Comparison of ENCODE assay signal across 20 cellular contexts in the genomic region with DNA sequence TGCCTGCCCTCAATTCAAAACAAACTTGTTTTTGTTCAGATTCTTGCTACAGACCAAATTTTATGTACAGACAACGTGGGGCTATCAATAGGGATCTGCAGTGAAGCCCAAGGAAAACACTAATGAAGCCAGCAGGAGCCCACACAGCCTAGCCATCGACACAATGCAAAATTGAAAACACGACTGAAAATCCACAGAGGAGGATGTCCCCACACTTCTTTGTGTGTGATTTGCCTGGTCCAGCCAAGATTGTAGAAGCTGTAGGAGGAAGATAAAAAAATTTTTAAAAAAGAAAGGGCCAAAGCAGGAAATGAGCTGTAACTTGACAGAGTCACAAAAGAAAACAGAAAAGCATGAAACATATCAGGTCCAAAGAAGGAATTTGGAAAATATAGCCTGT. TPM values are rescaled to one million over a fixed set of nuclear protein-coding genes. Genes with fewer than 3 reads are reported as not detected.
DNase-seq lines count a peak whose midpoint lies in the region; ATAC-seq and TF ChIP-seq lines count a peak whose summit lies in the region.
"Had no signal": no experiment of that assay in that cellular context is flagged by ENCODE, and none has a peak within 500 bp of the region (broad histone marks: within the 10 kb centered on the region; RNA-seq: fewer than 3 reads in every experiment).

No MANE protein-coding gene starts in this region.

- H3K36me3 ChIP-seq in thoracic aorta = no peaks in the 10 kb centered on the region

- 38% methylated on average over 3 of the region's 3 CpGs for WGBS in right cardiac atrium

- no peak overlapping the region for H3K4me3 Mint-ChIP-seq in activated T-helper 2 cell treated with anti-CD3 and anti-CD28 coated beads, Interferon-gamma antibody, Interleukin-2, Interleukin-4, amounts not matched to agents 10 μg/mL and 5 μg/mL and 100 μg/mL, durations not matched to agents 14 hours and 24 hours and 36 hours (ENCODE audit: low read depth)
- H3K4me3 Mint-ChIP-seq in activated CD8-positive, alpha-beta memory T cell treated with anti-CD3 and anti-CD28 coated beads, Interleukin-2, amount 10 ng/mL, durations not matched to agents 7 days and 5 days = no peak overlapping the region
- H3K4me3 Mint-ChIP-seq in activated CD4-positive, alpha-beta memory T cell treated with anti-CD3 and anti-CD28 coated beads, Interleukin-2, amount 10 ng/mL, durations not matched to agents 7 days and 5 days = no peak overlapping the region
- H3K4me3 Mint-ChIP-seq: GM23338 had no signal

- H3K27ac Mint-ChIP-seq in activated T-helper 2 cell treated with anti-CD3 and anti-CD28 coated beads, Interferon-gamma antibody, Interleukin-2, Interleukin-4, amounts not matched to agents 10 μg/mL and 5 μg/mL and 100 μg/mL, durations not matched to agents 14 hours and 24 hours and 36 hours = peak overlapping the region; percentile 24
- no peak overlapping the region for H3K27ac Mint-ChIP-seq in activated CD8-positive, alpha-beta memory T cell treated with anti-CD3 and anti-CD28 coated beads, Interleukin-2, amount 10 ng/mL, durations not matched to agents 7 days and 5 days
- H3K27ac Mint-ChIP-seq in activated CD4-positive, alpha-beta memory T cell treated with anti-CD3 and anti-CD28 coated beads, Interleukin-2, amount 10 ng/mL, durations not matched to agents 7 days and 5 days = no peak overlapping the region
- H3K27ac Mint-ChIP-seq: GM23338 had no signal

- H3K9me3 ChIP-seq in right cardiac atrium (ENCODE audit: control insufficient read depth, low read length) (no peaks in the 10 kb centered on the region), thoracic aorta (no peaks in the 10 kb centered on the region)
- H3K9me3 ChIP-seq: A549 had no signal

- H3K4me1 ChIP-seq in right cardiac atrium (ENCODE audit: control insufficient read depth, insufficient read depth, low read length) = no peaks in the 10 kb centered on the region
- H3K4me1 ChIP-seq in thoracic aorta (ENCODE audit: control insufficient read depth in 1 of 2, low read depth in 2 of 2) = peaks cover 7 to 28% of the 10 kb centered on the region in 2 donors
- H3K4me1 ChIP-seq: A549 had no signal

- intact Hi-C loops in Right ventricle myocardium inferior (cut with DNase I) = no loop called here
- intact Hi-C loops in cardiac septum (cut with DNase I) = no loop called here
- intact Hi-C loops in activated T-helper 2 cell treated with anti-CD3 and anti-CD28 coated beads, Interferon-gamma antibody, Interleukin-2, Interleukin-4, amounts not matched to agents 10 μg/mL and 5 μg/mL and 100 μg/mL, durations not matched to agents 14 hours and 24 hours and 36 hours (cut with micrococcal nuclease) = no loop called here
- intact Hi-C loops in right cardiac atrium (cut with DNase I) = no loop called here

- peaks cover 35% of the 10 kb centered on the region for H3K4me1 Mint-ChIP-seq in activated T-helper 2 cell treated with anti-CD3 and anti-CD28 coated beads, Interferon-gamma antibody, Interleukin-2, Interleukin-4, amounts not matched to agents 10 μg/mL and 5 μg/mL and 100 μg/mL, durations not matched to agents 14 hours and 24 hours and 36 hours (ENCODE audit: low read depth)
- peaks cover 24% of the 10 kb centered on the region for H3K4me1 Mint-ChIP-seq in activated CD8-positive, alpha-beta memory T cell treated with anti-CD3 and anti-CD28 coated beads, Interleukin-2, amount 10 ng/mL, durations not matched to agents 7 days and 5 days
- peaks cover 29% of the 10 kb centered on the region for H3K4me1 Mint-ChIP-seq in activated CD4-positive, alpha-beta memory T cell treated with anti-CD3 and anti-CD28 coated beads, Interleukin-2, amount 10 ng/mL, durations not matched to agents 7 days and 5 days
- H3K4me1 Mint-ChIP-seq: GM23338 had no signal

- H3K27me3 ChIP-seq in right cardiac atrium (ENCODE audit: control insufficient read depth, insufficient read depth) (no peaks in the 10 kb centered on the region), thoracic aorta (replicated peaks; ENCODE audit: insufficient read depth) (no peaks in the 10 kb centered on the region)

- peak; percentile 26 for ATAC-seq in Right ventricle myocardium inferior
- ATAC-seq in right cardiac atrium = peak; percentile 72 to 83
- no peak for ATAC-seq in thoracic aorta (ENCODE audit: insufficient number of reproducible peaks, low FRiP score, low read depth)
- no peak for ATAC-seq in activated CD8-positive, alpha-beta memory T cell treated with anti-CD3 and anti-CD28 coated beads, Interleukin-2, amount 10 ng/mL, durations not matched to agents 7 days and 5 days
- ATAC-seq: A549, GM12878, GM23338 had no signal

- no peak for DNase-seq in Right ventricle myocardium inferior (ENCODE audit: missing footprints)
- no peak for DNase-seq in cardiac septum (ENCODE audit: low spot score)
- DNase-seq in activated T-helper 2 cell treated with anti-CD3 and anti-CD28 coated beads, Interferon-gamma antibody, Interleukin-2, Interleukin-4, amounts not matched to agents 10 μg/mL and 5 μg/mL and 100 μg/mL, durations not matched to agents 14 hours and 24 hours and 36 hours (ENCODE audit: low spot score) = no peak
- DNase-seq in right cardiac atrium = no peak
- DNase-seq in thoracic aorta (ENCODE audit: low spot score) = no peak
- DNase-seq in activated CD8-positive, alpha-beta memory T cell treated with anti-CD3 and anti-CD28 coated beads, Interleukin-2, amount 10 ng/mL, durations not matched to agents 7 days and 5 days = no peak
- no peak for DNase-seq in activated CD4-positive, alpha-beta memory T cell treated with anti-CD3 and anti-CD28 coated beads, Interleukin-2, amount 10 ng/mL, durations not matched to agents 7 days and 5 days
- no peak for DNase-seq in mesenteric fat pad (ENCODE audit: low spot score)
- DNase-seq: C1 segment of cervical spinal cord; DND-41; NCI-H1436; NCI-H2029; NCI-H2171; NCI-H446 treated with DMSO at 0.1 percent for 48 hours; NK-92 treated with Interleukin-12 subunit alpha and Interleukin-12 subunit beta, amount 100 ng/mL, for 24 hours had no signal

- H3K36me3 Mint-ChIP-seq in activated T-helper 2 cell treated with anti-CD3 and anti-CD28 coated beads, Interferon-gamma antibody, Interleukin-2, Interleukin-4, amounts not matched to agents 10 μg/mL and 5 μg/mL and 100 μg/mL, durations not matched to agents 14 hours and 24 hours and 36 hours (ENCODE audit: low read depth) = no peaks in the 10 kb centered on the region
- no peaks in the 10 kb centered on the region for H3K36me3 Mint-ChIP-seq in activated CD8-positive, alpha-beta memory T cell treated with anti-CD3 and anti-CD28 coated beads, Interleukin-2, amount 10 ng/mL, durations not matched to agents 7 days and 5 days
- H3K36me3 Mint-ChIP-seq in activated CD4-positive, alpha-beta memory T cell treated with anti-CD3 and anti-CD28 coated beads, Interleukin-2, amount 10 ng/mL, durations not matched to agents 7 days and 5 days (ENCODE audit: low read depth) = no peaks in the 10 kb centered on the region

- no peaks in the 10 kb centered on the region for H3K9me3 Mint-ChIP-seq in activated T-helper 2 cell treated with anti-CD3 and anti-CD28 coated beads, Interferon-gamma antibody, Interleukin-2, Interleukin-4, amounts not matched to agents 10 μg/mL and 5 μg/mL and 100 μg/mL, durations not matched to agents 14 hours and 24 hours and 36 hours
- H3K9me3 Mint-ChIP-seq in activated CD8-positive, alpha-beta memory T cell treated with anti-CD3 and anti-CD28 coated beads, Interleukin-2, amount 10 ng/mL, durations not matched to agents 7 days and 5 days (ENCODE audit: low read depth) = no peaks in the 10 kb centered on the region
- H3K9me3 Mint-ChIP-seq in activated CD4-positive, alpha-beta memory T cell treated with anti-CD3 and anti-CD28 coated beads, Interleukin-2, amount 10 ng/mL, durations not matched to agents 7 days and 5 days = no peaks in the 10 kb centered on the region
- H3K9me3 Mint-ChIP-seq: GM23338 had no signal

- H3K4me3 ChIP-seq in right cardiac atrium (ENCODE audit: low read length) (no peak overlapping the region), thoracic aorta (peak overlapping the region; percentile 29)
- H3K4me3 ChIP-seq: A549, GM12878, GM23338 had no signal

- H3K27me3 Mint-ChIP-seq in activated T-helper 2 cell treated with anti-CD3 and anti-CD28 coated beads, Interferon-gamma antibody, Interleukin-2, Interleukin-4, amounts not matched to agents 10 μg/mL and 5 μg/mL and 100 μg/mL, durations not matched to agents 14 hours and 24 hours and 36 hours (ENCODE audit: low read depth) = peaks cover 28% of the 10 kb centered on the region
- H3K27me3 Mint-ChIP-seq in activated CD8-positive, alpha-beta memory T cell treated with anti-CD3 and anti-CD28 coated beads, Interleukin-2, amount 10 ng/mL, durations not matched to agents 7 days and 5 days = peaks cover 28% of the 10 kb centered on the region
- H3K27me3 Mint-ChIP-seq in activated CD4-positive, alpha-beta memory T cell treated with anti-CD3 and anti-CD28 coated beads, Interleukin-2, amount 10 ng/mL, durations not matched to agents 7 days and 5 days = peaks cover 30% of the 10 kb centered on the region

- CTCF ChIA-PET in activated CD8-positive, alpha-beta memory T cell treated with anti-CD3 and anti-CD28 coated beads, Interleukin-2, amount 10 ng/mL, durations not matched to agents 7 days and 5 days (lab: Charles Lee) = no interaction called here
- CTCF ChIA-PET in activated CD4-positive, alpha-beta memory T cell treated with anti-CD3 and anti-CD28 coated beads, Interleukin-2, amount 10 ng/mL, durations not matched to agents 7 days and 5 days (lab: Charles Lee) = no interaction called here

- POLR2A ChIA-PET in activated CD4-positive, alpha-beta memory T cell treated with anti-CD3 and anti-CD28 coated beads, Interleukin-2, amount 10 ng/mL, durations not matched to agents 7 days and 5 days (lab: Charles Lee) = no interaction called here

- no peak for TF ChIP-seq CTCF in thoracic aorta (IDR thresholded peaks at IDR 0.05)

- H3K27ac ChIP-seq in right cardiac atrium (ENCODE audit: low read length) = no peak overlapping the region
- peak overlapping the region; percentile 21 to 31 for H3K27ac ChIP-seq in thoracic aorta
- H3K27ac ChIP-seq: A549 had no signal

RNA-seq across cellular contexts. Expression of a gene that starts 34.8 kb away (rescaled TPM):
- total RNA-seq in Right ventricle myocardium inferior (0.22 TPM), cardiac septum (0.70 TPM), right cardiac atrium (1 to 10 TPM; 7.6 to 9.1 (median 8.5) TPM), thoracic aorta (1 to 10 TPM; 3.9 to 7.8 TPM), mesenteric fat pad (0.16 TPM)
- not detected in 2 replicates for total RNA-seq in activated T-helper 2 cell treated with anti-CD3 and anti-CD28 coated beads, Interferon-gamma antibody, Interleukin-2, Interleukin-4, amounts not matched to agents 10 μg/mL and 5 μg/mL and 100 μg/mL, durations not matched to agents 14 hours and 24 hours and 36 hours
- polyA plus RNA-seq in right cardiac atrium = 1.3 TPM
- total RNA-seq in activated CD8-positive, alpha-beta memory T cell treated with anti-CD3 and anti-CD28 coated beads, Interleukin-2, amount 10 ng/mL, durations not matched to agents 7 days and 5 days = not detected
- total RNA-seq in activated CD4-positive, alpha-beta memory T cell treated with anti-CD3 and anti-CD28 coated beads, Interleukin-2, amount 10 ng/mL, durations not matched to agents 7 days and 5 days = not detected
- total RNA-seq: GM12878, OCI-LY7, RPMI7951 had no signal
- polyA plus RNA-seq: A549, GM12878, GM23338 had no signal

Comparison
In these comparisons a context has a peak if more than half of its experiments do, and no peak if none do; other contexts are left out.
1. ATAC-seq: peak in Right ventricle myocardium inferior (single experiment) and right cardiac atrium (2 of 2); none in thoracic aorta (single experiment) and activated CD8-positive, alpha-beta memory T cell treated with anti-CD3 and anti-CD28 coated beads, Interleukin-2, amount 10 ng/mL, durations not matched to agents 7 days and 5 days (single experiment).